ENCODE assay signal across 1 cellular context in genomic region chr22:24417200-24417599, GRCh38.
TF ChIP-seq lines count a peak whose summit lies in the region.

No MANE protein-coding gene starts in this region.

TF ChIP-seq in WTC11, 78 proteins besides CTCF, POLR2A, EP300 and RAD21 (continued from another document):
- TF ChIP-seq, protein P1, sequence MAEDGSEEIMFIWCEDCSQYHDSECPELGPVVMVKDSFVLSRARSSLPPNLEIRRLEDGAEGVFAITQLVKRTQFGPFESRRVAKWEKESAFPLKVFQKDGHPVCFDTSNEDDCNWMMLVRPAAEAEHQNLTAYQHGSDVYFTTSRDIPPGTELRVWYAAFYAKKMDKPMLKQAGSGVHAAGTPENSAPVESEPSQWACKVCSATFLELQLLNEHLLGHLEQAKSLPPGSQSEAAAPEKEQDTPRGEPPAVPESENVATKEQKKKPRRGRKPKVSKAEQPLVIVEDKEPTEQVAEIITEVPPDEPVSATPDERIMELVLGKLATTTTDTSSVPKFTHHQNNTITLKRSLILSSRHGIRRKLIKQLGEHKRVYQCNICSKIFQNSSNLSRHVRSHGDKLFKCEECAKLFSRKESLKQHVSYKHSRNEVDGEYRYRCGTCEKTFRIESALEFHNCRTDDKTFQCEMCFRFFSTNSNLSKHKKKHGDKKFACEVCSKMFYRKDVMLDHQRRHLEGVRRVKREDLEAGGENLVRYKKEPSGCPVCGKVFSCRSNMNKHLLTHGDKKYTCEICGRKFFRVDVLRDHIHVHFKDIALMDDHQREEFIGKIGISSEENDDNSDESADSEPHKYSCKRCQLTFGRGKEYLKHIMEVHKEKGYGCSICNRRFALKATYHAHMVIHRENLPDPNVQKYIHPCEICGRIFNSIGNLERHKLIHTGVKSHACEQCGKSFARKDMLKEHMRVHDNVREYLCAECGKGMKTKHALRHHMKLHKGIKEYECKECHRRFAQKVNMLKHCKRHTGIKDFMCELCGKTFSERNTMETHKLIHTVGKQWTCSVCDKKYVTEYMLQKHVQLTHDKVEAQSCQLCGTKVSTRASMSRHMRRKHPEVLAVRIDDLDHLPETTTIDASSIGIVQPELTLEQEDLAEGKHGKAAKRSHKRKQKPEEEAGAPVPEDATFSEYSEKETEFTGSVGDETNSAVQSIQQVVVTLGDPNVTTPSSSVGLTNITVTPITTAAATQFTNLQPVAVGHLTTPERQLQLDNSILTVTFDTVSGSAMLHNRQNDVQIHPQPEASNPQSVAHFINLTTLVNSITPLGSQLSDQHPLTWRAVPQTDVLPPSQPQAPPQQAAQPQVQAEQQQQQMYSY (CRISPR knock-in tag; IDR thresholded peaks at IDR 0.05) = no peak
- TF ChIP-seq E2F1 (CRISPR knock-in tag; IDR thresholded peaks at IDR 0.05) (no peak), NFYB (CRISPR knock-in tag; conservative IDR thresholded peaks at IDR 0.05; ENCODE audit: low read depth) (no peak)
